11 cellular contexts compared by ENCODE assay signal in the genomic region with DNA sequence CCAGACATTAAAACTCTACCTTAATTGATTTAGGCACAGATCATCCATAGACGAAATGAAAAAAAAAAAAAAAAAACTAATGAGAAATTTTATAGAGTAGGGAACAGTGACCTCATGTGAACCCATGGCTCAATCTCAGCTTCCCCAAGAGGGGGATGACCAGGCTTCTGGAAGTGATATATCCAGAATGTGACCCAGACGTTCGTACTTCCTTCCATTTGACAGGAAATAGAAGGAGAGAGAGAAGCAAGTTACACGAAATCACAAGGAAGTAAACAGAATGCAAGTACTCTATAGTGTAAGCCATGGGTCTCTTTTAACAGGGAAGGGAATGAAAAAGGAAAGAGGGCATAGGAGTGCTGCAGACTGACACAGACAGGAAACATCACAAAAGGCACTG. TPM values are rescaled to one million over a fixed set of nuclear protein-coding genes. Genes with fewer than 3 reads are reported as not detected.
DNase-seq lines count a peak whose midpoint lies in the region; ATAC-seq and TF ChIP-seq lines count a peak whose summit lies in the region.
"Had no signal": no experiment of that assay in that cellular context is flagged by ENCODE, and none has a peak within 500 bp of the region (broad histone marks: within the 10 kb centered on the region; RNA-seq: fewer than 3 reads in every experiment).

No MANE protein-coding gene starts in this region.

- no peak overlapping the region for H3K4me3 Mint-ChIP-seq in H9

- peaks cover 41 to 87% (median 44%) of the 10 kb centered on the region in 3 experiments for H3K36me3 Mint-ChIP-seq in H9 (ENCODE audit: insufficient read depth in 1 of 3, low read depth in 3 of 3)

- H4K5ac ChIP-seq in H9 (ENCODE audit: insufficient read length, low read depth, low read length) = no peak overlapping the region

- H3K27ac ChIP-seq in H9 (ENCODE audit: insufficient read length, low read depth, low read length) (no peak overlapping the region), VCaP (peak overlapping the region; percentile 30), heart right ventricle (peak overlapping the region in 7 of 10 donors; percentile 2 to 45 (median 22)), gastrocnemius medialis (peak overlapping the region; percentile 56 to 82 (median 75))

- H3K4me1 Mint-ChIP-seq in H9 = peaks cover 54 to 57% of the 10 kb centered on the region in 2 experiments

- no peaks in the 10 kb centered on the region for H3K23me2 ChIP-seq in H9 (ENCODE audit: insufficient read length, low read depth, low read length, poor library complexity, severe bottlenecking)

- no peaks in the 10 kb centered on the region for H4K20me1 ChIP-seq in H9 (ENCODE audit: control insufficient read depth, insufficient read depth, insufficient read length)

- no peak overlapping the region for H3K23ac ChIP-seq in H9 (ENCODE audit: insufficient read length, low read depth, low read length)

- intact Hi-C loops in heart right ventricle (cut with DNase I) = no loop called here
- intact Hi-C loops in gastrocnemius medialis (cut with DNase I; ENCODE audit: low total_unique reads) = no loop called here

- H3K27ac Mint-ChIP-seq in H9 = peak overlapping the region; percentile 24 to 55 (median 47); a peak in 5 of 7 replicates

- no peak overlapping the region for H3K56ac ChIP-seq in H9 (ENCODE audit: insufficient read length, low read depth, low read length)

- TF ChIP-seq CTCF in H9 (conservative IDR thresholded peaks at IDR 0.05) (no peak), VCaP (conservative IDR thresholded peaks at IDR 0.05) (no peak), heart right ventricle (IDR thresholded peaks at IDR 0.05) (no peak), gastrocnemius medialis (IDR thresholded peaks at IDR 0.05 in 4 of 5, conservative IDR thresholded peaks at IDR 0.05 in 1 of 5) (no peak)

- no peaks in the 10 kb centered on the region for H3K27me3 Mint-ChIP-seq in H9 (ENCODE audit: low read depth)

- no peak overlapping the region for H3K18ac ChIP-seq in H9 (ENCODE audit: insufficient read length, low read depth, low read length)

- peaks cover 13% of the 10 kb centered on the region for H3K79me1 ChIP-seq in H9 (ENCODE audit: insufficient read depth, low read depth, low read length, poor library complexity, severe bottlenecking)

- no peak overlapping the region for H4K8ac ChIP-seq in H9 (replicated peaks; ENCODE audit: insufficient read length, low read depth, low read length)

- H3K4me1 ChIP-seq in H9 (ENCODE audit: insufficient read depth, low read length) = peaks cover 12% of the 10 kb centered on the region; the same call in 1 of the 2 replicates
- peaks cover 3 to 81% (median 53%) of the 10 kb centered on the region in 9 donors for H3K4me1 ChIP-seq in heart right ventricle
- H3K4me1 ChIP-seq in gastrocnemius medialis = peaks cover 61 to 62% of the 10 kb centered on the region in 2 donors

- H3K27me3 ChIP-seq in H9 (ENCODE audit: insufficient read depth, low read length) = no peaks in the 10 kb centered on the region
- H3K27me3 ChIP-seq in heart right ventricle = no peaks in the 10 kb centered on the region
- H3K27me3 ChIP-seq in gastrocnemius medialis = no peaks in the 10 kb centered on the region

- H2BK12ac ChIP-seq in H9 (ENCODE audit: insufficient read length, low read depth, low read length) = no peak overlapping the region

- H3K4me2 ChIP-seq in H9 (ENCODE audit: insufficient read depth, insufficient read length, low read length) = peak overlapping the region; percentile 9

- WGBS in H9 (ENCODE audit: extremely low coverage, insufficient read length, low lambda C conversion rate) = no CpG with 5 or more reads among the region's 4 CpGs
- WGBS in heart right ventricle, 2 donors = 0 to 3% methylated on average over 4 of the region's 4 CpGs

- in situ Hi-C loops in gastrocnemius medialis (cut with MboI; ENCODE audit: low sequenced_read_pairs in 4 of 4) = loop anchor here in 2 of 4 donors (25.0 kb wide), 1 partner anchor 370 kb away; no protein-coding TSS in a partner anchor

- H2BK120ac ChIP-seq in H9 (ENCODE audit: low read depth, low read length, poor library complexity, severe bottlenecking) = no peak overlapping the region

- H3K9me3 Mint-ChIP-seq in H9 = peaks cover 10% of the 10 kb centered on the region in 2 experiments; a peak in 4 of 5 replicates

- peaks cover 85% of the 10 kb centered on the region for H3K79me2 ChIP-seq in H9 (ENCODE audit: insufficient read depth, low read length)

- H3K4ac ChIP-seq in H9 (ENCODE audit: low read depth, low read length) = no peak overlapping the region

- no peak overlapping the region for H3T11ph ChIP-seq in H9 (ENCODE audit: low read length)

- no peak overlapping the region for H3K4me3 ChIP-seq in heart right ventricle
- H3K4me3 ChIP-seq in gastrocnemius medialis = no peak overlapping the region
- H3K4me3 ChIP-seq: skin epidermis had no signal

- no peak for DNase-seq in H9
- no peak for DNase-seq in heart right ventricle
- DNase-seq in gastrocnemius medialis = no peak
- DNase-seq in hypothalamus (lab: John Stamatoyannopoulos, UW) = no peak
- no peak for DNase-seq in NCI-H2227 treated with DMSO at 0.1 percent for 48 hours (lab: John Stamatoyannopoulos, UW)
- DNase-seq: activated CD4-positive, alpha-beta T cell treated with anti-CD3 and anti-CD28 coated beads for 48 hours; KBM-7; mammary epithelial cell had no signal

- H2AFZ ChIP-seq in H9 (ENCODE audit: low read length) = no peak overlapping the region

- H3K14ac ChIP-seq in H9 (ENCODE audit: insufficient read depth, low read length) = no peak overlapping the region

- H3K9me3 ChIP-seq in H9 (ENCODE audit: control insufficient read depth, low read depth, low read length) (no peaks in the 10 kb centered on the region), heart right ventricle (no peaks in the 10 kb centered on the region), gastrocnemius medialis (no peaks in the 10 kb centered on the region)

- H2BK15ac ChIP-seq in H9 (ENCODE audit: low read depth, low read length) = no peak overlapping the region

- no peak overlapping the region for H4K91ac ChIP-seq in H9 (ENCODE audit: insufficient read length, low read depth, low read length)

- H3K9ac ChIP-seq in H9 (ENCODE audit: extremely low read depth, insufficient read length, low read length) = no peak overlapping the region

- no peak overlapping the region for H2BK5ac ChIP-seq in H9 (ENCODE audit: insufficient read length, low read length)

- H2BK20ac ChIP-seq in H9 (ENCODE audit: low read depth, low read length, poor library complexity, severe bottlenecking) = no peak overlapping the region

- peaks cover 0 to 42% (median 6%) of the 10 kb centered on the region in 9 donors for H3K36me3 ChIP-seq in heart right ventricle
- peaks cover 0 to 16% of the 10 kb centered on the region in 2 donors for H3K36me3 ChIP-seq in gastrocnemius medialis

- ATAC-seq in heart right ventricle = peak in 7 of 8 donors; percentile 51 to 70 (median 58)
- peak in 1 of 2 donors; percentile 52 for ATAC-seq in gastrocnemius medialis
- ATAC-seq in activated CD4-positive, CD25-positive, alpha-beta regulatory T cell treated with anti-CD3 and anti-CD28 coated beads, Interleukin-2, amount 50 U/mL, for 24 hours = no peak

- H2AK5ac ChIP-seq in H9 (ENCODE audit: insufficient read length, low read length) = no peak overlapping the region

- TF ChIP-seq POLR2A in gastrocnemius medialis (IDR thresholded peaks at IDR 0.05) = no peak

RNA-seq across cellular contexts. Expression of a gene that starts 10.1 kb away (rescaled TPM):
- total RNA-seq in H9 (2021) (114 and 125 TPM in 2 replicates), heart right ventricle (100 to 1,000 TPM in 8 of 10 donors, 10 to 100 TPM in 2; 87.5 to 150 (median 114) TPM), gastrocnemius medialis (100 to 1,000 TPM in 3 of 4 donors, 10 to 100 TPM in 1; 99.6 to 172 (median 103) TPM)
- polyA plus RNA-seq in heart right ventricle = 10 to 100 TPM; 13.0 to 21.1 TPM

Comparison
In these comparisons a context has a peak if more than half of its experiments do, and no peak if none do; other contexts are left out.
1. ATAC-seq: peak in heart right ventricle (7 of 8); none in activated CD4-positive, CD25-positive, alpha-beta regulatory T cell treated with anti-CD3 and anti-CD28 coated beads, Interleukin-2, amount 50 U/mL, for 24 hours (0 of 2).